Comparison of ENCODE assay signal across 18 cellular contexts in genomic region chr16:57054338-57054737, GRCh38.
"Had no signal": no experiment of that assay in that cellular context is flagged by ENCODE, and none has a peak within 500 bp of the region (broad histone marks: within the 10 kb centered on the region; RNA-seq: fewer than 3 reads in every experiment).

No MANE protein-coding gene starts in this region.

- H3K27ac Mint-ChIP-seq: endodermal cell had no signal

- H3K27me3 Mint-ChIP-seq: activated CD8-positive, alpha-beta memory T cell treated with anti-CD3 and anti-CD28 coated beads, Interleukin-2, amount 10 ng/mL, durations not matched to agents 7 days and 5 days; activated naive CD8-positive, alpha-beta T cell treated with anti-CD3 and anti-CD28 coated beads, Interleukin-2, amount 10 ng/mL, durations not matched to agents 7 days and 5 days had no signal

- H3K36me3 ChIP-seq: breast epithelium, ovary, thyroid gland, uterus had no signal

- H3K27ac ChIP-seq: breast epithelium, ovary, thyroid gland, uterus had no signal

- H3K27me3 ChIP-seq: breast epithelium, ovary, thyroid gland, uterus had no signal

- DNase-seq: activated CD4-positive, alpha-beta T cell treated with anti-CD3 and anti-CD28 coated beads for 4 hours; activated CD8-positive, alpha-beta memory T cell treated with anti-CD3 and anti-CD28 coated beads, Interleukin-2, amount 10 ng/mL, durations not matched to agents 7 days and 5 days; activated naive CD8-positive, alpha-beta T cell treated with anti-CD3 and anti-CD28 coated beads, Interleukin-2, amount 10 ng/mL, durations not matched to agents 7 days and 5 days; aorta; dermis blood vessel endothelial cell; endodermal cell; erythroblast; hippocampal formation; left ventricle myocardium superior; mesendoderm; ovary; stimulated activated CD4-positive, alpha-beta T cell treated with anti-CD3 and anti-CD28 coated beads, Interleukin-12 subunit alpha, Interleukin-12 subunit beta, amount 100 ng/mL, for 4 hours; stimulated activated CD4-positive, alpha-beta T cell treated with anti-CD3 and anti-CD28 coated beads, Interleukin-2, amount 100 ng/mL, for 48 hours; stimulated activated CD8-positive, alpha-beta memory T cell treated with anti-CD3 and anti-CD28 coated beads, Interleukin-4, amount 100 ng/mL, for 48 hours; T1000; thyroid gland; uterus had no signal

- H3K9me3 ChIP-seq: breast epithelium, ovary, thyroid gland, uterus had no signal

- H3K9me3 Mint-ChIP-seq: activated naive CD8-positive, alpha-beta T cell treated with anti-CD3 and anti-CD28 coated beads, Interleukin-2, amount 10 ng/mL, durations not matched to agents 7 days and 5 days; endodermal cell had no signal

- H3K4me1 Mint-ChIP-seq: activated CD8-positive, alpha-beta memory T cell treated with anti-CD3 and anti-CD28 coated beads, Interleukin-2, amount 10 ng/mL, durations not matched to agents 7 days and 5 days had no signal

- H3K4me3 Mint-ChIP-seq: activated CD8-positive, alpha-beta memory T cell treated with anti-CD3 and anti-CD28 coated beads, Interleukin-2, amount 10 ng/mL, durations not matched to agents 7 days and 5 days; activated naive CD8-positive, alpha-beta T cell treated with anti-CD3 and anti-CD28 coated beads, Interleukin-2, amount 10 ng/mL, durations not matched to agents 7 days and 5 days; endodermal cell had no signal

- H3K4me3 ChIP-seq: breast epithelium, ovary, thyroid gland, uterus had no signal

- ATAC-seq: activated CD8-positive, alpha-beta memory T cell treated with anti-CD3 and anti-CD28 coated beads, Interleukin-2, amount 10 ng/mL, durations not matched to agents 7 days and 5 days; left ventricle myocardium superior had no signal

- H3K4me1 ChIP-seq: breast epithelium, thyroid gland, uterus had no signal
